In the genomic region with DNA sequence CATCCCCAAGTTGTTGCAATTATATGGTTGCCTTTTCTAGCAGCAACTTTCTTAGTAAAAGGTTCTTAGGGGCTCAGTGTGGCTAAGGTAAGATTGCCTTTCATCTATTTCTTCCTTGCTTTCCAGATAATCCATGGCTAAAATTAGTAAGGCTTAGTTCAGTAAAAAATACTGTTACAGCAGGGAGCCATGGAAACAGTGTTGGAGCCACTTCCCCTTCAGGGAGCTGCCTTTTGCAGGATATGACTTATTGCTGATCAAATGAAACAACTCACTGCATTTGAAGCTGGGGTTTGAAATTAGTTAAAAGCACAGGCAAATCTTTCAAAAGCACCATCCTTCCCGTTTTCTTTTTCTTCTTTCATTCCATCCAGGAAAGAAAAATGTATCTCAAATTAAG, we compare ENCODE assay signal across 16 cellular contexts.
DNase-seq lines count a peak whose midpoint lies in the region; FAIRE-seq and TF ChIP-seq lines count a peak whose summit lies in the region.
"Had no signal": no experiment of that assay in that cellular context is flagged by ENCODE, and none has a peak within 500 bp of the region (broad histone marks: within the 10 kb centered on the region; RNA-seq: fewer than 3 reads in every experiment).

No MANE protein-coding gene starts in this region.

- TF ChIP-seq CTCF in D721Med (IDR thresholded peaks at IDR 0.05; ENCODE audit: insufficient read depth, missing control alignments) (no peak), retinal pigment epithelial cell (conservative IDR thresholded peaks at IDR 0.05; ENCODE audit: low read depth, low read length) (no peak)

- peak; percentile 60 for FAIRE-seq in D721Med (lab: Jason Lieb, UNC)
- FAIRE-seq: A204.1, GM12878, GM18507, H54 had no signal

- DNase-seq in D721Med (ENCODE audit: insufficient read length, low spot score) (no peak), MV-4-11 (lab: John Stamatoyannopoulos, UW) (peak; percentile 26), head of caudate nucleus (peak in 23 of 42 donors; percentile 1 to 67 (median 16)), retinal pigment epithelial cell (ENCODE audit: low read depth) (peak; percentile 54), COLO668 (lab: John Stamatoyannopoulos, UW; ENCODE audit: unreplicated experiment) (no peak), GM03348 (ENCODE audit: low spot score) (no peak), NCI-H2029 (lab: John Stamatoyannopoulos, UW) (no peak)
- DNase-seq: Caco-2; CD8-positive, alpha-beta T cell; DMS53; GF-D8; GM23248 had no signal

- no peak overlapping the region for H3K4me3 ChIP-seq in retinal pigment epithelial cell (ENCODE audit: low read length)
- H3K4me3 ChIP-seq: GM12878, GM23248 had no signal

- intact Hi-C loops in head of caudate nucleus (cut with DNase I) = no loop called here

Comparison
In these comparisons a context has a peak if more than half of its experiments do, and no peak if none do; other contexts are left out.
1. DNase-seq: peak in MV-4-11 (single experiment), head of caudate nucleus (23 of 42) and retinal pigment epithelial cell (single experiment); none in D721Med (single experiment), COLO668 (single experiment), GM03348 (single experiment) and NCI-H2029 (single experiment).